ENCODE assay signal across 17 cellular contexts in genomic region chr20:63771046-63771707, GRCh38.
"Had no signal": no experiment of that assay in that cellular context is flagged by ENCODE, and none has a peak within 500 bp of the region (broad histone marks: within the 10 kb centered on the region; RNA-seq: fewer than 3 reads in every experiment).

No MANE protein-coding gene starts in this region.

- H3K4me3 Mint-ChIP-seq: naive thymus-derived CD4-positive, alpha-beta T cell; neural crest cell had no signal

- FAIRE-seq: urothelium cell line had no signal

- H3K9me3 ChIP-seq: colonic mucosa, esophagus squamous epithelium, prostate gland, stomach had no signal

- ATAC-seq: foreskin keratinocyte; naive thymus-derived CD4-positive, alpha-beta T cell; sciatic nerve had no signal

- H3K79me2 ChIP-seq: hepatocyte had no signal

- H2AFZ ChIP-seq: hepatocyte, parathyroid adenoma had no signal

- H3K9ac ChIP-seq: parathyroid adenoma had no signal

- H3K27ac ChIP-seq: colonic mucosa, esophagus squamous epithelium, foreskin keratinocyte, hepatocyte, parathyroid adenoma, prostate gland, stomach had no signal

- H3K4me1 ChIP-seq: colonic mucosa, foreskin keratinocyte, parathyroid adenoma, prostate gland had no signal

- H3K27ac Mint-ChIP-seq: naive thymus-derived CD4-positive, alpha-beta T cell had no signal

- H3K36me3 ChIP-seq: colonic mucosa, prostate gland had no signal

- H3K9me3 Mint-ChIP-seq: naive thymus-derived CD4-positive, alpha-beta T cell; neural crest cell had no signal

- H3K4me3 ChIP-seq: colonic mucosa, esophagus squamous epithelium, hepatocyte, prostate gland, stomach had no signal

- H3K4me2 ChIP-seq: hepatocyte had no signal

- DNase-seq: colonic mucosa; dermis blood vessel endothelial cell; esophagus squamous epithelium; foreskin keratinocyte; naive thymus-derived CD4-positive, alpha-beta T cell; nucleus accumbens; stimulated activated CD4-positive, alpha-beta T cell treated with anti-CD3 and anti-CD28 coated beads, Interleukin-2, amount 100 ng/mL, for 24 hours; stimulated activated CD4-positive, alpha-beta T cell treated with anti-CD3 and anti-CD28 coated beads, Interleukin-4, amount 100 ng/mL, for 4 hours; stimulated activated naive CD4-positive, alpha-beta T cell; stomach; trophoblast cell had no signal

- H3K27me3 ChIP-seq: colonic mucosa, hepatocyte had no signal
